14 cellular contexts compared by ENCODE assay signal in genomic region chr19:17967258-17968051, GRCh38. TPM values are rescaled to one million over a fixed set of nuclear protein-coding genes. Genes with fewer than 3 reads are reported as not detected.
DNase-seq lines count a peak whose midpoint lies in the region; ATAC-seq and TF ChIP-seq lines count a peak whose summit lies in the region.
"Had no signal": no experiment of that assay in that cellular context is flagged by ENCODE, and none has a peak within 500 bp of the region (broad histone marks: within the 10 kb centered on the region; RNA-seq: fewer than 3 reads in every experiment).

No MANE protein-coding gene starts in this region.

- H3K36me3 Mint-ChIP-seq in brain: peaks cover 5% of the 10 kb centered on the region
- no peaks in the 10 kb centered on the region for H3K36me3 Mint-ChIP-seq in naive thymus-derived CD4-positive, alpha-beta T cell

- DNase-seq in A673 (ENCODE audit: low spot score): peak; percentile 74
- no peak for DNase-seq in naive thymus-derived CD4-positive, alpha-beta T cell
- no peak for DNase-seq in NCI-H2107 (lab: John Stamatoyannopoulos, UW)
- DNase-seq in left colon: no peak
- DNase-seq: amniotic stem cell, islet precursor cell, NCI-H146 had no signal

- ATAC-seq in naive thymus-derived CD4-positive, alpha-beta T cell: no peak
- ATAC-seq in HG03521 (IDR thresholded peaks at IDR 0.05; ENCODE audit: unreplicated experiment) (no peak), left colon (no peak), GM18519 (IDR thresholded peaks at IDR 0.05; ENCODE audit: low FRiP score, unreplicated experiment) (no peak)

- H3K36me3 ChIP-seq in A673 (ENCODE audit: insufficient read depth, low read length, poor library complexity, severe bottlenecking): no peaks in the 10 kb centered on the region
- H3K36me3 ChIP-seq in ES-I3 (ENCODE audit: insufficient read depth, low read length): no peaks in the 10 kb centered on the region
- no peaks in the 10 kb centered on the region for H3K36me3 ChIP-seq in naive thymus-derived CD4-positive, alpha-beta T cell (ENCODE audit: control insufficient read depth in 2 of 3, insufficient read depth in 3 of 3, low read length in 3 of 3)
- H3K36me3 ChIP-seq: ovary, thoracic aorta had no signal

- peak overlapping the region; percentile 49; the same call in 1 of the 2 replicates for H3K9ac ChIP-seq in ES-I3 (ENCODE audit: low read depth, low read length)

- no peaks in the 10 kb centered on the region for H3K27me3 ChIP-seq in A673 (replicated peaks; ENCODE audit: insufficient read depth, low read depth, low read length, poor library complexity)
- peaks cover 0 to 13% of the 10 kb centered on the region in 2 donors for H3K27me3 ChIP-seq in naive thymus-derived CD4-positive, alpha-beta T cell (ENCODE audit: control insufficient read depth in 2 of 2, insufficient read depth in 2 of 2, low read length in 2 of 2)
- H3K27me3 ChIP-seq: ovary had no signal

- peaks cover 52% of the 10 kb centered on the region for H3K4me1 ChIP-seq in A673 (ENCODE audit: insufficient read depth, low read length, poor library complexity, severe bottlenecking)
- peaks cover 13% of the 10 kb centered on the region; the same call in 1 of the 2 replicates for H3K4me1 ChIP-seq in ES-I3 (ENCODE audit: insufficient read depth, low read length)
- peaks cover 0 to 5% of the 10 kb centered on the region in 2 donors for H3K4me1 ChIP-seq in naive thymus-derived CD4-positive, alpha-beta T cell (ENCODE audit: control insufficient read depth in 2 of 2, insufficient read depth in 2 of 2, low read length in 2 of 2)

- intact Hi-C loops in A673 (cut with micrococcal nuclease; ENCODE audit: unreplicated experiment): no loop called here
- intact Hi-C loops in naive thymus-derived CD4-positive, alpha-beta T cell (cut with micrococcal nuclease): loop anchor here in 1 of 2 donors (2.0 kb wide), 1 partner anchor 21 kb away; no protein-coding TSS in a partner anchor
- intact Hi-C loops in left colon (cut with DNase I, micrococcal nuclease): no loop called here

- POLR2A ChIA-PET in A673 (lab: Charles Lee; ENCODE audit: low non-redundant PET): no interaction called here
- POLR2A ChIA-PET in naive thymus-derived CD4-positive, alpha-beta T cell (lab: Charles Lee): no interaction called here

- H3K27ac ChIP-seq in A673 (ENCODE audit: low read depth, low read length, poor library complexity, severe bottlenecking): peak overlapping the region; percentile 89
- H3K27ac ChIP-seq in naive thymus-derived CD4-positive, alpha-beta T cell (ENCODE audit: low read depth, low read length): no peak overlapping the region
- H3K27ac ChIP-seq: ovary, thoracic aorta had no signal

- H3K27ac Mint-ChIP-seq in brain: peak overlapping the region in 3 of 5 experiments; percentile 75 to 91 (median 87)
- peak overlapping the region in 1 of 9 donors; percentile 43 for H3K27ac Mint-ChIP-seq in naive thymus-derived CD4-positive, alpha-beta T cell

- no peaks in the 10 kb centered on the region for H3K27me3 Mint-ChIP-seq in brain
- H3K27me3 Mint-ChIP-seq in naive thymus-derived CD4-positive, alpha-beta T cell: peaks cover 32 to 48% (median 38%) of the 10 kb centered on the region in 5 donors

- TF ChIP-seq CTCF in A673 (conservative IDR thresholded peaks at IDR 0.05; ENCODE audit: low read depth, low read length) (no peak), brain (conservative IDR thresholded peaks at IDR 0.05) (no peak)

- no peaks in the 10 kb centered on the region for H3K9me3 ChIP-seq in A673 (ENCODE audit: low read depth, low read length, poor library complexity, severe bottlenecking)
- no peaks in the 10 kb centered on the region for H3K9me3 ChIP-seq in ES-I3 (ENCODE audit: control insufficient read depth, insufficient read depth, low read length)
- H3K9me3 ChIP-seq in naive thymus-derived CD4-positive, alpha-beta T cell (ENCODE audit: control insufficient read depth in 2 of 3, low read length in 3 of 3): no peaks in the 10 kb centered on the region
- H3K9me3 ChIP-seq: ovary, thoracic aorta had no signal

- CTCF ChIA-PET in A673 (lab: Charles Lee): no interaction called here
- CTCF ChIA-PET in naive thymus-derived CD4-positive, alpha-beta T cell (lab: Charles Lee): no interaction called here

- H3K4me3 Mint-ChIP-seq in brain: peak overlapping the region; percentile 91 to 93 (median 92)
- peak overlapping the region in 8 of 10 donors; percentile 38 to 81 (median 65) for H3K4me3 Mint-ChIP-seq in naive thymus-derived CD4-positive, alpha-beta T cell

- H3K4me1 Mint-ChIP-seq in brain: peaks cover 30% of the 10 kb centered on the region
- peaks cover 0 to 11% (median 8%) of the 10 kb centered on the region in 7 donors for H3K4me1 Mint-ChIP-seq in naive thymus-derived CD4-positive, alpha-beta T cell

- BruUV-seq in A673 (replicated peaks; lab: Mats Ljungman, UMichigan): no TSS peak

- H3K9me3 Mint-ChIP-seq in brain: no peaks in the 10 kb centered on the region
- peaks cover 0 to 2% (median 0%) of the 10 kb centered on the region in 11 donors for H3K9me3 Mint-ChIP-seq in naive thymus-derived CD4-positive, alpha-beta T cell

- H3K4me3 ChIP-seq in A673 (ENCODE audit: low read depth, low read length, poor library complexity, severe bottlenecking): peak overlapping the region; percentile 90
- no peak overlapping the region for H3K4me3 ChIP-seq in naive thymus-derived CD4-positive, alpha-beta T cell (ENCODE audit: low read length)
- H3K4me3 ChIP-seq: ovary, thoracic aorta had no signal

RNA-seq across cellular contexts. Expression of gene KCNN1, which starts 0.5 kb away (rescaled TPM):
- total RNA-seq in A673 (2021) (63.5 and 81.2 TPM in 2 replicates), left colon (under 1 TPM in 1 of 2 donors, not detected in 1; 0.14 TPM)
- polyA plus RNA-seq in brain (ENCODE audit: insufficient read depth, low read depth, low replicate concordance): 25.3 TPM
- under 1 TPM in 1 of 5 experiments, not detected in 4; 0.05 TPM for total RNA-seq in naive thymus-derived CD4-positive, alpha-beta T cell
- not detected for polyA plus RNA-seq in naive thymus-derived CD4-positive, alpha-beta T cell
- total RNA-seq: T-helper 2 cell treated with Interferon-gamma antibody and Interleukin-4, amounts not matched to agents 100 ng/mL and 5 ng/mL, for 36 hours had no signal

RNA-seq across cellular contexts. Expression of gene CCDC124, which starts 34.6 kb away (rescaled TPM):
- total RNA-seq in A673 (2021): 131 and 135 TPM in 2 replicates
- 156 TPM for polyA plus RNA-seq in brain (ENCODE audit: insufficient read depth, low read depth, low replicate concordance)
- total RNA-seq in naive thymus-derived CD4-positive, alpha-beta T cell: 10 to 100 TPM; 28.7 to 60.5 (median 32.6) TPM
- polyA plus RNA-seq in naive thymus-derived CD4-positive, alpha-beta T cell: 10 to 100 TPM; 31.1 to 63.8 TPM
- 10 to 100 TPM; 39.5 to 51.5 TPM for total RNA-seq in left colon

RNA-seq across cellular contexts. Expression of gene ARRDC2, which starts 40.5 kb away (rescaled TPM):
- total RNA-seq in A673 (2021) (11.7 and 13.3 TPM in 2 replicates), left colon (10 to 100 TPM; 21.0 to 27.7 TPM)
- polyA plus RNA-seq in brain (ENCODE audit: insufficient read depth, low read depth, low replicate concordance): 36.6 TPM
- 100 to 1,000 TPM in 4 of 5 experiments, 10 to 100 TPM in 1; 77.2 to 237 (median 152) TPM for total RNA-seq in naive thymus-derived CD4-positive, alpha-beta T cell
- 10 to 100 TPM; 31.8 to 60.1 TPM for polyA plus RNA-seq in naive thymus-derived CD4-positive, alpha-beta T cell

Comparison
In these comparisons a context has a peak if more than half of its experiments do, and no peak if none do; other contexts are left out.
1. RNA of gene KCNN1, which starts 0.5 kb away (total RNA-seq): 63.5 to 81.2 TPM in A673; 0.14 TPM in left colon and 0.05 TPM in naive thymus-derived CD4-positive, alpha-beta T cell; every median in the first group is over 10 times any median in the second.